Comparison of ENCODE assay signal across 1 cellular context in the genomic region with DNA sequence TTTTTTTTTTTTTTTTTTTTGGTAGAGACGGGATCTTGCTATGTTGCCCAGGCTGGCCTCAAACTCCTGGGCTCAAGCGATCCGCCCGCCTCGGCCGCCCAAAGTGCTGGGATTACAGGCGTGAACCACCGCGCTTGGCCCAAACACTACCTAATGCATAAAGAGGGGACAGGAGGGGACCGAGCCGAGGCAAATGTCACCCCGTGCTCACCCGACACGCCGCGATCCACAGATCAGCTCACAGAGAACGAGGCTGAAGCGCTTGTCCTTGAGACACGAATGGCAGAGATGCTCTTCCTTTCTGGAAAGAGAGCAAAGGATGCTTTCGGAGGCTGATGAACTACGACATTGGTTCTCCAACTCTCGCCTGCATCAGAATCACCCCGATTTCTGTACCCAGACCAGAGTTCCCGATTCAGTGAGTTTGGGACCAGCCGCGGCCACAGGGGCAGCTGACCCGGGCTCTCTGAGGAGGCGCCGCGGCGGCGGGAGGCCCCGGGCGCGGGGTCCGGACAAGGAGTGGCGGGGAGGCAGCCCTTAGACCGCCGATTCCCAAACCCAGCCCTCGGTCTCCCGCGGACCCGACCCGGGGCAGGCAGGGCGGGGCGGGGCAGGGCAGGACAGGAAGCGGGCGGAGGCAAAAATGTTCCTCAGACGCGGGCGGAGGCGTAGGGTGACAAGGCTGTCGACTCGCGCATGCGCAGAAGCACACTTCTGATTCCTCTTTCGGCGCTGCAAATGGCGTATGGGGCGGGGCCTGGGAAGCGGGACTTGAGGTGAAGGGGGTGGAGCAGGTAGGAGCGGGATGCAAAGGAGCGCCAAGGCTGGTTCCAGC.
TF ChIP-seq lines count a peak whose summit lies in the region.

Gene ZNF699 (minus strand): TSS at position 700 of the 835 bp plus-strand sequence. CDS start 4,719 bp downstream, outside the sequence.

TF ChIP-seq in HepG2, 621 proteins besides CTCF, POLR2A, EP300 and RAD21 (continued from another document and continues in another):
- TF ChIP-seq ZNF652 (CRISPR knock-in tag; IDR thresholded peaks at IDR 0.05; ENCODE audit: borderline replicate concordance, low read depth), result no peak
- TF ChIP-seq YEATS4 (CRISPR knock-in tag; IDR thresholded peaks at IDR 0.05; ENCODE audit: borderline replicate concordance), result peak; percentile 32; the same call in 1 of the 2 replicates
- TF ChIP-seq EEA1 (CRISPR knock-in tag; IDR thresholded peaks at IDR 0.05; ENCODE audit: borderline replicate concordance), result no peak
- TF ChIP-seq FOXK1 (CRISPR knock-in tag; IDR thresholded peaks at IDR 0.05; ENCODE audit: borderline replicate concordance, low read depth), result no peak
- no peak for TF ChIP-seq FOXK2 (IDR thresholded peaks at IDR 0.05)
- TF ChIP-seq ZNF225 (CRISPR knock-in tag; IDR thresholded peaks at IDR 0.05), result 0 out of 2 replicates have a peak, but pooled peaks have one; percentile 40
- no peak for TF ChIP-seq ZNF143 (CRISPR knock-in tag; IDR thresholded peaks at IDR 0.05)
- TF ChIP-seq, protein P1, sequence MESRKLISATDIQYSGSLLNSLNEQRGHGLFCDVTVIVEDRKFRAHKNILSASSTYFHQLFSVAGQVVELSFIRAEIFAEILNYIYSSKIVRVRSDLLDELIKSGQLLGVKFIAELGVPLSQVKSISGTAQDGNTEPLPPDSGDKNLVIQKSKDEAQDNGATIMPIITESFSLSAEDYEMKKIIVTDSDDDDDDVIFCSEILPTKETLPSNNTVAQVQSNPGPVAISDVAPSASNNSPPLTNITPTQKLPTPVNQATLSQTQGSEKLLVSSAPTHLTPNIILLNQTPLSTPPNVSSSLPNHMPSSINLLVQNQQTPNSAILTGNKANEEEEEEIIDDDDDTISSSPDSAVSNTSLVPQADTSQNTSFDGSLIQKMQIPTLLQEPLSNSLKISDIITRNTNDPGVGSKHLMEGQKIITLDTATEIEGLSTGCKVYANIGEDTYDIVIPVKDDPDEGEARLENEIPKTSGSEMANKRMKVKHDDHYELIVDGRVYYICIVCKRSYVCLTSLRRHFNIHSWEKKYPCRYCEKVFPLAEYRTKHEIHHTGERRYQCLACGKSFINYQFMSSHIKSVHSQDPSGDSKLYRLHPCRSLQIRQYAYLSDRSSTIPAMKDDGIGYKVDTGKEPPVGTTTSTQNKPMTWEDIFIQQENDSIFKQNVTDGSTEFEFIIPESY (CRISPR knock-in tag; IDR thresholded peaks at IDR 0.05), result no peak
- no peak for TF ChIP-seq EZH2 (conservative IDR thresholded peaks at IDR 0.05; ENCODE audit: low read depth, low read length)
- TF ChIP-seq, protein P2, sequence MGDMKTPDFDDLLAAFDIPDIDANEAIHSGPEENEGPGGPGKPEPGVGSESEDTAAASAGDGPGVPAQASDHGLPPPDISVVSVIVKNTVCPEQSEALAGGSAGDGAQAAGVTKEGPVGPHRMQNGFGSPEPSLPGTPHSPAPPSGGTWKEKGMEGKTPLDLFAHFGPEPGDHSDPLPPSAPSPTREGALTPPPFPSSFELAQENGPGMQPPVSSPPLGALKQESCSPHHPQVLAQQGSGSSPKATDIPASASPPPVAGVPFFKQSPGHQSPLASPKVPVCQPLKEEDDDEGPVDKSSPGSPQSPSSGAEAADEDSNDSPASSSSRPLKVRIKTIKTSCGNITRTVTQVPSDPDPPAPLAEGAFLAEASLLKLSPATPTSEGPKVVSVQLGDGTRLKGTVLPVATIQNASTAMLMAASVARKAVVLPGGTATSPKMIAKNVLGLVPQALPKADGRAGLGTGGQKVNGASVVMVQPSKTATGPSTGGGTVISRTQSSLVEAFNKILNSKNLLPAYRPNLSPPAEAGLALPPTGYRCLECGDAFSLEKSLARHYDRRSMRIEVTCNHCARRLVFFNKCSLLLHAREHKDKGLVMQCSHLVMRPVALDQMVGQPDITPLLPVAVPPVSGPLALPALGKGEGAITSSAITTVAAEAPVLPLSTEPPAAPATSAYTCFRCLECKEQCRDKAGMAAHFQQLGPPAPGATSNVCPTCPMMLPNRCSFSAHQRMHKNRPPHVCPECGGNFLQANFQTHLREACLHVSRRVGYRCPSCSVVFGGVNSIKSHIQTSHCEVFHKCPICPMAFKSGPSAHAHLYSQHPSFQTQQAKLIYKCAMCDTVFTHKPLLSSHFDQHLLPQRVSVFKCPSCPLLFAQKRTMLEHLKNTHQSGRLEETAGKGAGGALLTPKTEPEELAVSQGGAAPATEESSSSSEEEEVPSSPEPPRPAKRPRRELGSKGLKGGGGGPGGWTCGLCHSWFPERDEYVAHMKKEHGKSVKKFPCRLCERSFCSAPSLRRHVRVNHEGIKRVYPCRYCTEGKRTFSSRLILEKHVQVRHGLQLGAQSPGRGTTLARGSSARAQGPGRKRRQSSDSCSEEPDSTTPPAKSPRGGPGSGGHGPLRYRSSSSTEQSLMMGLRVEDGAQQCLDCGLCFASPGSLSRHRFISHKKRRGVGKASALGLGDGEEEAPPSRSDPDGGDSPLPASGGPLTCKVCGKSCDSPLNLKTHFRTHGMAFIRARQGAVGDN (CRISPR knock-in tag; IDR thresholded peaks at IDR 0.05), result peak; percentile 63
- TF ChIP-seq ZBED4 (CRISPR knock-in tag; IDR thresholded peaks at IDR 0.05; ENCODE audit: borderline replicate concordance), result no peak
- TF ChIP-seq ZNF121 (CRISPR knock-in tag; IDR thresholded peaks at IDR 0.05), result peak; percentile 98
- TF ChIP-seq, protein P3, sequence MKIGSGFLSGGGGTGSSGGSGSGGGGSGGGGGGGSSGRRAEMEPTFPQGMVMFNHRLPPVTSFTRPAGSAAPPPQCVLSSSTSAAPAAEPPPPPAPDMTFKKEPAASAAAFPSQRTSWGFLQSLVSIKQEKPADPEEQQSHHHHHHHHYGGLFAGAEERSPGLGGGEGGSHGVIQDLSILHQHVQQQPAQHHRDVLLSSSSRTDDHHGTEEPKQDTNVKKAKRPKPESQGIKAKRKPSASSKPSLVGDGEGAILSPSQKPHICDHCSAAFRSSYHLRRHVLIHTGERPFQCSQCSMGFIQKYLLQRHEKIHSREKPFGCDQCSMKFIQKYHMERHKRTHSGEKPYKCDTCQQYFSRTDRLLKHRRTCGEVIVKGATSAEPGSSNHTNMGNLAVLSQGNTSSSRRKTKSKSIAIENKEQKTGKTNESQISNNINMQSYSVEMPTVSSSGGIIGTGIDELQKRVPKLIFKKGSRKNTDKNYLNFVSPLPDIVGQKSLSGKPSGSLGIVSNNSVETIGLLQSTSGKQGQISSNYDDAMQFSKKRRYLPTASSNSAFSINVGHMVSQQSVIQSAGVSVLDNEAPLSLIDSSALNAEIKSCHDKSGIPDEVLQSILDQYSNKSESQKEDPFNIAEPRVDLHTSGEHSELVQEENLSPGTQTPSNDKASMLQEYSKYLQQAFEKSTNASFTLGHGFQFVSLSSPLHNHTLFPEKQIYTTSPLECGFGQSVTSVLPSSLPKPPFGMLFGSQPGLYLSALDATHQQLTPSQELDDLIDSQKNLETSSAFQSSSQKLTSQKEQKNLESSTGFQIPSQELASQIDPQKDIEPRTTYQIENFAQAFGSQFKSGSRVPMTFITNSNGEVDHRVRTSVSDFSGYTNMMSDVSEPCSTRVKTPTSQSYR (CRISPR knock-in tag; IDR thresholded peaks at IDR 0.05; ENCODE audit: borderline replicate concordance), result 0 out of 2 replicates have a peak, but pooled peaks have one; percentile 21
- TF ChIP-seq SMAD9 (CRISPR knock-in tag; IDR thresholded peaks at IDR 0.05), result no peak
- TF ChIP-seq, protein P4, sequence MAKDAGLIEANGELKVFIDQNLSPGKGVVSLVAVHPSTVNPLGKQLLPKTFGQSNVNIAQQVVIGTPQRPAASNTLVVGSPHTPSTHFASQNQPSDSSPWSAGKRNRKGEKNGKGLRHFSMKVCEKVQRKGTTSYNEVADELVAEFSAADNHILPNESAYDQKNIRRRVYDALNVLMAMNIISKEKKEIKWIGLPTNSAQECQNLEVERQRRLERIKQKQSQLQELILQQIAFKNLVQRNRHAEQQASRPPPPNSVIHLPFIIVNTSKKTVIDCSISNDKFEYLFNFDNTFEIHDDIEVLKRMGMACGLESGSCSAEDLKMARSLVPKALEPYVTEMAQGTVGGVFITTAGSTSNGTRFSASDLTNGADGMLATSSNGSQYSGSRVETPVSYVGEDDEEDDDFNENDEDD (CRISPR knock-in tag; IDR thresholded peaks at IDR 0.05; ENCODE audit: borderline replicate concordance), result peak; percentile 49; the same call in 1 of the 2 replicates
- TF ChIP-seq AGO1 (IDR thresholded peaks at IDR 0.05; ENCODE audit: low read depth, low read length, poor library complexity, severe bottlenecking), result no peak
- TF ChIP-seq CREB3 (CRISPR knock-in tag; IDR thresholded peaks at IDR 0.05), result no peak
- TF ChIP-seq ZNF343 (CRISPR knock-in tag; IDR thresholded peaks at IDR 0.05), result no peak
- no peak for TF ChIP-seq ZNF569 (CRISPR knock-in tag; IDR thresholded peaks at IDR 0.05; ENCODE audit: borderline replicate concordance)
- TF ChIP-seq ETS1 (CRISPR knock-in tag; IDR thresholded peaks at IDR 0.05), result no peak
- TF ChIP-seq, protein P5, sequence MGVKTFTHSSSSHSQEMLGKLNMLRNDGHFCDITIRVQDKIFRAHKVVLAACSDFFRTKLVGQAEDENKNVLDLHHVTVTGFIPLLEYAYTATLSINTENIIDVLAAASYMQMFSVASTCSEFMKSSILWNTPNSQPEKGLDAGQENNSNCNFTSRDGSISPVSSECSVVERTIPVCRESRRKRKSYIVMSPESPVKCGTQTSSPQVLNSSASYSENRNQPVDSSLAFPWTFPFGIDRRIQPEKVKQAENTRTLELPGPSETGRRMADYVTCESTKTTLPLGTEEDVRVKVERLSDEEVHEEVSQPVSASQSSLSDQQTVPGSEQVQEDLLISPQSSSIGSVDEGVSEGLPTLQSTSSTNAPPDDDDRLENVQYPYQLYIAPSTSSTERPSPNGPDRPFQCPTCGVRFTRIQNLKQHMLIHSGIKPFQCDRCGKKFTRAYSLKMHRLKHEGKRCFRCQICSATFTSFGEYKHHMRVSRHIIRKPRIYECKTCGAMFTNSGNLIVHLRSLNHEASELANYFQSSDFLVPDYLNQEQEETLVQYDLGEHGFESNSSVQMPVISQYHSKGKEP (CRISPR knock-in tag; IDR thresholded peaks at IDR 0.05), result no peak
- TF ChIP-seq DZIP1 (CRISPR knock-in tag; IDR thresholded peaks at IDR 0.05), result no peak
- no peak for TF ChIP-seq RARG (CRISPR knock-in tag; IDR thresholded peaks at IDR 0.05; ENCODE audit: low read depth)
